18 cellular contexts compared by ENCODE assay signal in the genomic region with DNA sequence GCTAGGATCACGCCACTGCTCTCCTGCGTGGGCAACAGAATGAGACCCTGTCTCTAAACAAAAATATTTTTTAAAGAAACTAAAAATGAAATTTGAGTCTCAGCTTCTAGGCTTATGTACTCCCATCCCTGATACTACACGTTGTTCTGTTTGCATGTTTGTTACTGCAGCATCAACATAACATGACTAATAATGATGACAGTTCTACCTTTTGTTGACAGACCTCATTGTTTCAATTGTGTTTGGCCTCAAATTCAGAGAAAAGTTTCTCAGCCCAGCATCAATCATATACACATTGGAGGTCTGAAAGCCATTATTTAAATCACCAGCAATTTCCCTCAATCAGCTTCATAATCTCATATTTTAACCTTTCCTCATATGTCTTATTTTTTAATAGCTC. TPM values are rescaled to one million over a fixed set of nuclear protein-coding genes. Genes with fewer than 3 reads are reported as not detected.
"Had no signal": no experiment of that assay in that cellular context is flagged by ENCODE, and none has a peak within 500 bp of the region (broad histone marks: within the 10 kb centered on the region; RNA-seq: fewer than 3 reads in every experiment).

No MANE protein-coding gene starts in this region.

- H3K27ac ChIP-seq: esophagus muscularis mucosa, foreskin keratinocyte, parathyroid adenoma, right atrium auricular region, tibial nerve had no signal

- H2AFZ ChIP-seq: parathyroid adenoma had no signal

- H3K9me3 ChIP-seq: esophagus muscularis mucosa had no signal

- H3K4me3 Mint-ChIP-seq: activated CD8-positive, alpha-beta memory T cell treated with anti-CD3 and anti-CD28 coated beads, Interleukin-2, amount 10 ng/mL, durations not matched to agents 7 days and 5 days; activated naive CD4-positive, alpha-beta T cell treated with anti-CD3 and anti-CD28 coated beads, Interleukin-2, amount 50 U/mL, for 24 hours; activated T-cell treated with anti-CD3 and anti-CD28 coated beads, Interleukin-2, amount 50 U/mL, for 24 hours; neural crest cell; stimulated activated naive B cell treated with anti-CD40 and anti-IgM and Interleukin-4, amounts not matched to agents 10 μg/mL and 1 μg/mL and 100 μg/mL, for 72 hours; T-helper 2 cell treated with Interferon-gamma antibody and Interleukin-4, amounts not matched to agents 5 μg/mL and 100 μg/mL, for 36 hours had no signal

- ATAC-seq: activated CD4-positive, CD25-positive, alpha-beta regulatory T cell treated with anti-CD3 and anti-CD28 coated beads, Interleukin-2, amount 50 U/mL, for 24 hours; activated CD8-positive, alpha-beta memory T cell treated with anti-CD3 and anti-CD28 coated beads, Interleukin-2, amount 10 ng/mL, durations not matched to agents 7 days and 5 days; left lobe of liver; stimulated activated naive B cell treated with anti-CD40 and anti-IgM and Interleukin-4, amounts not matched to agents 10 μg/mL and 1 μg/mL and 100 μg/mL, for 72 hours had no signal

- H3K9me3 Mint-ChIP-seq: activated naive CD4-positive, alpha-beta T cell treated with anti-CD3 and anti-CD28 coated beads, Interleukin-2, amount 50 U/mL, for 24 hours; neural crest cell; T-helper 2 cell treated with Interferon-gamma antibody and Interleukin-4, amounts not matched to agents 5 μg/mL and 100 μg/mL, for 36 hours had no signal

- H3K4me1 Mint-ChIP-seq: activated CD8-positive, alpha-beta memory T cell treated with anti-CD3 and anti-CD28 coated beads, Interleukin-2, amount 10 ng/mL, durations not matched to agents 7 days and 5 days; activated naive CD4-positive, alpha-beta T cell treated with anti-CD3 and anti-CD28 coated beads, Interleukin-2, amount 50 U/mL, for 24 hours; stimulated activated naive B cell treated with anti-CD40 and anti-IgM and Interleukin-4, amounts not matched to agents 10 μg/mL and 1 μg/mL and 100 μg/mL, for 72 hours had no signal

- DNase-seq: activated CD4-positive, alpha-beta T cell treated with anti-CD3 and anti-CD28 coated beads, Interleukin-2, amount 50 U/mL, for 4 hours; activated CD8-positive, alpha-beta memory T cell treated with anti-CD3 and anti-CD28 coated beads, Interleukin-2, amount 10 ng/mL, durations not matched to agents 7 days and 5 days; activated effector memory CD4-positive, alpha-beta T cell treated with Interleukin-2 at 50 U/mL for 16 hours; activated T-cell treated with anti-CD3 and anti-CD28 coated beads, Interleukin-2, amount 50 U/mL, for 24 hours; dorsolateral prefrontal cortex; stimulated activated CD4-positive, alpha-beta T cell treated with anti-CD3 and anti-CD28 coated beads, Interleukin-1b, Interleukin-23, amount 100 ng/mL, for 48 hours; stimulated activated naive B cell treated with anti-CD40 and anti-IgM and Interleukin-4, amounts not matched to agents 10 μg/mL and 1 μg/mL and 100 μg/mL, for 72 hours had no signal

- H3K4me1 ChIP-seq: parathyroid adenoma, right atrium auricular region had no signal

- H3K27me3 Mint-ChIP-seq: activated naive CD4-positive, alpha-beta T cell treated with anti-CD3 and anti-CD28 coated beads, Interleukin-2, amount 50 U/mL, for 24 hours had no signal

- H3K4me3 ChIP-seq: dorsolateral prefrontal cortex, esophagus muscularis mucosa, right atrium auricular region, tibial nerve had no signal

- H3K27ac Mint-ChIP-seq: activated CD8-positive, alpha-beta memory T cell treated with anti-CD3 and anti-CD28 coated beads, Interleukin-2, amount 10 ng/mL, durations not matched to agents 7 days and 5 days; activated naive CD4-positive, alpha-beta T cell treated with anti-CD3 and anti-CD28 coated beads, Interleukin-2, amount 50 U/mL, for 24 hours; activated T-cell treated with anti-CD3 and anti-CD28 coated beads, Interleukin-2, amount 50 U/mL, for 24 hours; stimulated activated naive B cell treated with anti-CD40 and anti-IgM and Interleukin-4, amounts not matched to agents 10 μg/mL and 1 μg/mL and 100 μg/mL, for 72 hours; T-helper 2 cell treated with Interferon-gamma antibody and Interleukin-4, amounts not matched to agents 5 μg/mL and 100 μg/mL, for 36 hours had no signal

- H3K27me3 ChIP-seq: dorsolateral prefrontal cortex, esophagus muscularis mucosa, foreskin keratinocyte, right atrium auricular region, tibial nerve had no signal

- H3K79me2 ChIP-seq: parathyroid adenoma had no signal

- H3K36me3 Mint-ChIP-seq: activated CD8-positive, alpha-beta memory T cell treated with anti-CD3 and anti-CD28 coated beads, Interleukin-2, amount 10 ng/mL, durations not matched to agents 7 days and 5 days; activated naive CD4-positive, alpha-beta T cell treated with anti-CD3 and anti-CD28 coated beads, Interleukin-2, amount 50 U/mL, for 24 hours; stimulated activated naive B cell treated with anti-CD40 and anti-IgM and Interleukin-4, amounts not matched to agents 10 μg/mL and 1 μg/mL and 100 μg/mL, for 72 hours had no signal

- H3K36me3 ChIP-seq: right atrium auricular region had no signal

- H3K9ac ChIP-seq: parathyroid adenoma had no signal

RNA-seq across cellular contexts. Expression of a gene that starts 46.7 kb away (rescaled TPM):
- total RNA-seq: activated CD8-positive, alpha-beta memory T cell treated with anti-CD3 and anti-CD28 coated beads, Interleukin-2, amount 10 ng/mL, durations not matched to agents 7 days and 5 days; esophagus muscularis mucosa; foreskin keratinocyte; left lobe of liver; neural crest cell; right atrium auricular region; subcutaneous adipose tissue; tibial nerve had no signal
- polyA plus RNA-seq: foreskin keratinocyte had no signal

RNA-seq across cellular contexts. Expression of a gene that starts 49.1 kb away (rescaled TPM):
- total RNA-seq: esophagus muscularis mucosa, left lobe of liver, neural crest cell, right atrium auricular region, subcutaneous adipose tissue, tibial nerve had no signal
